8 cellular contexts compared by ENCODE assay signal in the genomic region with DNA sequence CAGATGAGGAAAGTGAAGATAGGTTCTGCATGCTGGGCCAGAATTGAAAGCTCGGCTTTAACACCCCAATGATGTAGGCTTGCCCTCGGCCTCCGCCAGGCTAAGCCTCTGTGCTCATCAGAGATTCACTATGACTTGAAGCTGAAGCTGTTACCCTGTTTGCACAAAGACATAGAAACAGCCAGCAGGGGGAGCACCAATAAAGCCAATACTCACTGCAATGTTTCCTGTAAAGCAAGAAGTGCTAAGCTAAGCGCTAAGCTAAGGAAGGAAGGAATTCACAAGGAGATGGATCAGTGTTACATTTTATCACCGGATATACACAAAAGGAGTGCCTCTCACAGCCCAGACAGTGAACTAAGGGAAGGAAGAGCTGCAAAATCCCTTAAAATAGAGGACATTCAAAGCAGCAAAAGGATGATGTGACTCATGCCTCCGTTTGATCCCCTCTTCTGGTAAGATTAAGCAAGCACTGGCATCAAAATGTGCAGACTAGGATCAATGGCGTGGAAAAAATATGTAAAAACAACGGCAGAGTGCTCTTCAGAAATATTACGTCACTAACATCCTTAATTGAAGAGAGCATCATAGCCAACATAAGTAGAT.
DNase-seq lines count a peak whose midpoint lies in the region; ATAC-seq and TF ChIP-seq lines count a peak whose summit lies in the region.

No MANE protein-coding gene starts in this region.

- no peaks in the 10 kb centered on the region for H3K9me3 ChIP-seq in BLaER1

- peaks cover 10% of the 10 kb centered on the region for H3K27me3 Mint-ChIP-seq in activated B cell treated with CpG ODN at 0.5 μM for 24 hours
- peaks cover 60% of the 10 kb centered on the region for H3K27me3 Mint-ChIP-seq in central memory CD8-positive, alpha-beta T cell

- H3K27ac Mint-ChIP-seq in activated B cell treated with CpG ODN at 0.5 μM for 24 hours = no peak overlapping the region
- H3K27ac Mint-ChIP-seq in central memory CD8-positive, alpha-beta T cell (ENCODE audit: low read depth) = no peak overlapping the region

- DNase-seq in NCI-H2196 treated with DMSO at 0.1 percent for 48 hours (lab: John Stamatoyannopoulos, UW; ENCODE audit: unreplicated experiment) (peak; percentile 65), activated B cell treated with CpG ODN at 0.5 μM for 24 hours (peak; percentile 18), left kidney (ENCODE audit: low read depth, low spot score) (peak; percentile 94)
- DNase-seq in central memory CD8-positive, alpha-beta T cell (ENCODE audit: low spot score in 2 of 2) = peak; percentile 24 to 40
- peak; percentile 48 to 68 (median 54) for DNase-seq in stimulated activated CD4-positive, alpha-beta T cell treated with anti-CD3 and anti-CD28 coated beads, TNF-alpha, amount 100 ng/mL, for 24 hours (ENCODE audit: low read depth in 3 of 3)

- peak overlapping the region; percentile 23; the same call in 1 of the 2 replicates for H3K4me2 ChIP-seq in BLaER1

- H3K36me3 ChIP-seq in BLaER1 = no peaks in the 10 kb centered on the region

- H3K9me3 Mint-ChIP-seq in activated B cell treated with CpG ODN at 0.5 μM for 24 hours = peaks cover 2% of the 10 kb centered on the region
- H3K9me3 Mint-ChIP-seq in central memory CD8-positive, alpha-beta T cell = no peaks in the 10 kb centered on the region

- no peaks in the 10 kb centered on the region for H3K27me3 ChIP-seq in BLaER1

- no peak overlapping the region for H3K4me3 Mint-ChIP-seq in activated B cell treated with CpG ODN at 0.5 μM for 24 hours
- H3K4me3 Mint-ChIP-seq in central memory CD8-positive, alpha-beta T cell = no peak overlapping the region

- no peaks in the 10 kb centered on the region for H4K20me1 ChIP-seq in BLaER1

- POLR2A ChIA-PET in activated B cell treated with CpG ODN at 0.5 μM for 24 hours (lab: Charles Lee) = no interaction called here

- H3K9ac ChIP-seq in BLaER1 = no peak overlapping the region

- H3K4me1 ChIP-seq in BLaER1 = peaks cover 41% of the 10 kb centered on the region

- no peak overlapping the region for H3K4me3 ChIP-seq in BLaER1

- CTCF ChIA-PET in activated B cell treated with CpG ODN at 0.5 μM for 24 hours (lab: Charles Lee) = interaction anchor here (0.8 to 5.0 kb wide), 15 partner anchors 9 to 1070 kb away, joined by 3 to 120 read pairs (median 4); partner anchors contain the start of gene ZPBP

- intact Hi-C loops in activated B cell treated with CpG ODN at 0.5 μM for 24 hours (cut with micrococcal nuclease) = loop anchor here (1.0 to 2.0 kb wide), 2 partner anchors 204 to 695 kb away; no protein-coding TSS in a partner anchor

- peak; percentile 20 for TF ChIP-seq CTCF in activated B cell treated with CpG ODN at 0.5 μM for 24 hours (IDR thresholded peaks at IDR 0.05)

- ATAC-seq in GM19025 (IDR thresholded peaks at IDR 0.05; ENCODE audit: low read depth, unreplicated experiment) = peak; percentile 91
- ATAC-seq in HG03139 (IDR thresholded peaks at IDR 0.05; ENCODE audit: unreplicated experiment) = peak; percentile 90
- peak; percentile 77 for ATAC-seq in activated B cell treated with CpG ODN at 0.5 μM for 24 hours (ENCODE audit: low read depth)
- peak; percentile 72 for ATAC-seq in central memory CD8-positive, alpha-beta T cell (replicated peaks; ENCODE audit: extremely low read depth, poor library complexity, severe bottlenecking)

- H3K4me1 Mint-ChIP-seq in activated B cell treated with CpG ODN at 0.5 μM for 24 hours = peaks cover 7% of the 10 kb centered on the region
- no peaks in the 10 kb centered on the region for H3K4me1 Mint-ChIP-seq in central memory CD8-positive, alpha-beta T cell

- H3K36me3 Mint-ChIP-seq in activated B cell treated with CpG ODN at 0.5 μM for 24 hours (ENCODE audit: low read depth) = no peaks in the 10 kb centered on the region
- no peaks in the 10 kb centered on the region for H3K36me3 Mint-ChIP-seq in central memory CD8-positive, alpha-beta T cell (ENCODE audit: insufficient read depth)

- H3K27ac ChIP-seq in BLaER1 = no peak overlapping the region

Comparison
In these comparisons a context has a peak if more than half of its experiments do, and no peak if none do; other contexts are left out.
1. DNase-seq: peak in every context shown above with its lines; median percentile 94 in left kidney; 65 in NCI-H2196 treated with DMSO at 0.1 percent for 48 hours; 54 in stimulated activated CD4-positive, alpha-beta T cell treated with anti-CD3 and anti-CD28 coated beads, TNF-alpha, amount 100 ng/mL, for 24 hours; 32 in central memory CD8-positive, alpha-beta T cell; 18 in activated B cell treated with CpG ODN at 0.5 μM for 24 hours.